In genomic region chr3:61617651-61618050, GRCh38 we compare ENCODE assay signal across 22 cellular contexts. TPM values are rescaled to one million over a fixed set of nuclear protein-coding genes. Genes with fewer than 3 reads are reported as not detected.
"Had no signal": no experiment of that assay in that cellular context is flagged by ENCODE, and none has a peak within 500 bp of the region (broad histone marks: within the 10 kb centered on the region; RNA-seq: fewer than 3 reads in every experiment).

No MANE protein-coding gene starts in this region.

- H3K27me3 Mint-ChIP-seq: activated CD8-positive, alpha-beta T cell treated with anti-CD3 and anti-CD28 coated beads for 36 hours; activated T-helper 17 cell treated with anti-CD3 and anti-CD28 coated beads, Interleukin-2, amount 50 U/mL, for 72 hours; stimulated activated naive CD8-positive, alpha-beta T cell treated with anti-CD3 and anti-CD28 coated beads, Interleukin-15, Interleukin-2, amounts not matched to agents 100 ng/mL and 50 ng/mL, for 24 hours had no signal

- H3K9me3 ChIP-seq: body of pancreas, prostate gland, testis had no signal

- ATAC-seq: activated CD8-positive, alpha-beta T cell treated with anti-CD3 and anti-CD28 coated beads for 36 hours; activated T-helper 17 cell treated with anti-CD3 and anti-CD28 coated beads, Interleukin-2, amount 50 U/mL, for 72 hours; natural killer cell had no signal

- H3K4me1 ChIP-seq: prostate gland had no signal

- H3K4me1 Mint-ChIP-seq: activated naive CD8-positive, alpha-beta T cell treated with anti-CD3 and anti-CD28 coated beads for 36 hours; activated T-helper 17 cell treated with anti-CD3 and anti-CD28 coated beads, Interleukin-2, amount 50 U/mL, for 72 hours; natural killer cell had no signal

- FAIRE-seq: colon, endometrium, frontal cortex had no signal

- H3K4me3 ChIP-seq: body of pancreas, dorsolateral prefrontal cortex, prostate gland, skin epidermis, testis had no signal

- H3K36me3 Mint-ChIP-seq: activated naive CD8-positive, alpha-beta T cell treated with anti-CD3 and anti-CD28 coated beads for 36 hours; natural killer cell had no signal

- H3K27ac ChIP-seq: body of pancreas, skin epidermis had no signal

- H3K27me3 ChIP-seq: body of pancreas, dorsolateral prefrontal cortex, testis had no signal

- H3K9me3 Mint-ChIP-seq: activated CD8-positive, alpha-beta T cell treated with anti-CD3 and anti-CD28 coated beads for 36 hours; activated naive CD8-positive, alpha-beta T cell treated with anti-CD3 and anti-CD28 coated beads for 36 hours had no signal

- H3K4me3 Mint-ChIP-seq: activated CD8-positive, alpha-beta T cell treated with anti-CD3 and anti-CD28 coated beads for 36 hours; activated naive CD8-positive, alpha-beta T cell treated with anti-CD3 and anti-CD28 coated beads for 36 hours; activated T-helper 17 cell treated with anti-CD3 and anti-CD28 coated beads, Interleukin-2, amount 50 U/mL, for 72 hours; natural killer cell; stimulated activated naive CD8-positive, alpha-beta T cell treated with anti-CD3 and anti-CD28 coated beads, Interleukin-15, Interleukin-2, amounts not matched to agents 100 ng/mL and 50 ng/mL, for 24 hours had no signal

- H3K36me3 ChIP-seq: prostate gland had no signal

- DNase-seq: activated CD4-positive, alpha-beta T cell treated with anti-CD3 and anti-CD28 coated beads for 4 hours; activated CD8-positive, alpha-beta T cell treated with anti-CD3 and anti-CD28 coated beads for 36 hours; activated naive CD4-positive, alpha-beta T cell; activated naive CD8-positive, alpha-beta T cell treated with anti-CD3 and anti-CD28 coated beads for 36 hours; activated T-cell treated with anti-CD3 and anti-CD28 coated beads, Interleukin-2, amount 50 U/mL, for 1 hour; body of pancreas; central memory CD4-positive, alpha-beta T cell; dorsolateral prefrontal cortex; head of caudate nucleus; natural killer cell; right cardiac atrium; stimulated activated CD4-positive, alpha-beta T cell treated with anti-CD3 and anti-CD28 coated beads, Interleukin-15, amount 100 ng/mL, for 24 hours; stimulated activated CD4-positive, alpha-beta T cell treated with anti-CD3 and anti-CD28 coated beads, Interleukin-2, amount 100 ng/mL, for 48 hours; SW 1271; testis had no signal

- H3K27ac Mint-ChIP-seq: activated CD8-positive, alpha-beta T cell treated with anti-CD3 and anti-CD28 coated beads for 36 hours; activated naive CD8-positive, alpha-beta T cell treated with anti-CD3 and anti-CD28 coated beads for 36 hours; activated T-helper 17 cell treated with anti-CD3 and anti-CD28 coated beads, Interleukin-2, amount 50 U/mL, for 72 hours; natural killer cell; stimulated activated naive CD8-positive, alpha-beta T cell treated with anti-CD3 and anti-CD28 coated beads, Interleukin-15, Interleukin-2, amounts not matched to agents 100 ng/mL and 50 ng/mL, for 24 hours had no signal

RNA-seq across cellular contexts. Expression of gene PTPRG, which starts 56.3 kb away (rescaled TPM):
- total RNA-seq: activated CD8-positive, alpha-beta T cell treated with anti-CD3 and anti-CD28 coated beads for 36 hours; activated T-helper 17 cell treated with anti-CD3 and anti-CD28 coated beads, Interleukin-2, amount 50 U/mL, for 72 hours had no signal
